In genomic region chr1:31587720-31588423, GRCh38 we compare ENCODE assay signal across 8 cellular contexts. TPM values are rescaled to one million over a fixed set of nuclear protein-coding genes. Genes with fewer than 3 reads are reported as not detected.
DNase-seq lines count a peak whose midpoint lies in the region; ATAC-seq and TF ChIP-seq lines count a peak whose summit lies in the region.

No MANE protein-coding gene starts in this region.

- intact Hi-C loops in left lung (cut with DNase I) = no loop called here

- peaks cover 1% of the 10 kb centered on the region for H3K4me1 Mint-ChIP-seq in T-helper 2 cell treated with Interferon-gamma antibody and Interleukin-4, amounts not matched to agents 5 μg/mL and 100 μg/mL, for 36 hours (ENCODE audit: low read depth)

- no peak overlapping the region for H2AFZ ChIP-seq in KMS-11 (ENCODE audit: low read depth)

- peak; percentile 60 for TF ChIP-seq CTCF in KMS-11 (conservative IDR thresholded peaks at IDR 0.05; ENCODE audit: low read depth, low read length)
- peak; percentile 48 to 55 for TF ChIP-seq CTCF in left lung (IDR thresholded peaks at IDR 0.05)

- H3K27ac ChIP-seq in KMS-11 = no peak overlapping the region
- peak overlapping the region; percentile 82 to 83 for H3K27ac ChIP-seq in left lung

- no peak overlapping the region for H3K9ac ChIP-seq in KMS-11

- H3K27me3 ChIP-seq in KMS-11 (ENCODE audit: insufficient read depth, low read depth) = peaks cover 3% of the 10 kb centered on the region; the same call in 1 of the 2 replicates
- H3K27me3 ChIP-seq in left lung = peaks cover 0 to 31% of the 10 kb centered on the region in 2 donors

- in situ Hi-C loops in T47D (cut with HindIII; ENCODE audit: low pct_unique_long_range_greater_than_20kb, low sequenced_read_pairs) = no loop called here

- H3K79me2 ChIP-seq in KMS-11 (ENCODE audit: insufficient read depth, low read depth) = no peaks in the 10 kb centered on the region

- H3K9me3 Mint-ChIP-seq in T-helper 2 cell treated with Interferon-gamma antibody and Interleukin-4, amounts not matched to agents 5 μg/mL and 100 μg/mL, for 36 hours = no peaks in the 10 kb centered on the region

- DNase-seq in DMS153 treated with DMSO at 0.1 percent for 48 hours (lab: John Stamatoyannopoulos, UW; ENCODE audit: unreplicated experiment) = peak; percentile 84
- DNase-seq in T-helper 2 cell treated with Interferon-gamma antibody and Interleukin-4, amounts not matched to agents 5 μg/mL and 100 μg/mL, for 36 hours (ENCODE audit: low spot score) = peak; percentile 50
- peak; percentile 50 to 63 for DNase-seq in T47D (ENCODE audit: low read depth in 1 of 2, low spot score in 1 of 2)
- peak in 1 of 2 donors; percentile 65 for DNase-seq in left lung
- peak; percentile 42 to 47 for DNase-seq in stimulated activated CD4-positive, alpha-beta T cell treated with anti-CD3 and anti-CD28 coated beads, Interleukin-4, amount 100 ng/mL, for 48 hours (ENCODE audit: low read depth in 2 of 2)

- no peaks in the 10 kb centered on the region for H4K20me1 ChIP-seq in KMS-11 (ENCODE audit: insufficient read depth)

- no peaks in the 10 kb centered on the region for H3K4me1 ChIP-seq in KMS-11 (ENCODE audit: low read depth, poor library complexity, severe bottlenecking)
- H3K4me1 ChIP-seq in left lung = peaks cover 28 to 60% of the 10 kb centered on the region in 2 donors

- H3K4me3 Mint-ChIP-seq in T-helper 2 cell treated with Interferon-gamma antibody and Interleukin-4, amounts not matched to agents 5 μg/mL and 100 μg/mL, for 36 hours = no peak overlapping the region

- H3K36me3 Mint-ChIP-seq in T-helper 2 cell treated with Interferon-gamma antibody and Interleukin-4, amounts not matched to agents 5 μg/mL and 100 μg/mL, for 36 hours (ENCODE audit: low read depth) = no peaks in the 10 kb centered on the region

- peak; percentile 70 for ATAC-seq in left lung
- no peak for ATAC-seq in HG03520 (IDR thresholded peaks at IDR 0.05; ENCODE audit: unreplicated experiment)
- no peak for ATAC-seq in GM18517 (IDR thresholded peaks at IDR 0.05; ENCODE audit: unreplicated experiment)

- H3K27ac Mint-ChIP-seq in T-helper 2 cell treated with Interferon-gamma antibody and Interleukin-4, amounts not matched to agents 5 μg/mL and 100 μg/mL, for 36 hours = no peak overlapping the region

- no peaks in the 10 kb centered on the region for H3K9me3 ChIP-seq in left lung

- no peak overlapping the region for H3K4me3 ChIP-seq in KMS-11 (IDR thresholded peaks at IDR 0.05; ENCODE audit: insufficient read depth, low read depth, low read length)
- no peak overlapping the region for H3K4me3 ChIP-seq in left lung

- H3K36me3 ChIP-seq in KMS-11 (ENCODE audit: insufficient read depth) (no peaks in the 10 kb centered on the region), left lung (peaks cover 0 to 16% of the 10 kb centered on the region in 2 donors)

- H3K4me2 ChIP-seq in KMS-11 = no peak overlapping the region

- H3K27me3 Mint-ChIP-seq in T-helper 2 cell treated with Interferon-gamma antibody and Interleukin-4, amounts not matched to agents 5 μg/mL and 100 μg/mL, for 36 hours (ENCODE audit: low read depth) = peaks cover 11% of the 10 kb centered on the region

RNA-seq across cellular contexts. Expression of gene TINAGL1, which starts 11.6 kb away (rescaled TPM):
- 100 to 1,000 TPM in 1 of 2 donors, 10 to 100 TPM in 1; 66.6 to 106 TPM for total RNA-seq in left lung

RNA-seq across cellular contexts. Expression of gene HCRTR1, which starts 29.6 kb away (rescaled TPM):
- not detected for total RNA-seq in left lung

RNA-seq across cellular contexts. Expression of gene PEF1, which starts 56.8 kb away (rescaled TPM):
- total RNA-seq in left lung = 10 to 100 TPM; 70.3 to 75.8 TPM
